ENCODE assay signal across 15 cellular contexts in genomic region chr6:157621401-157621800, GRCh38.
DNase-seq lines count a peak whose midpoint lies in the region; ATAC-seq lines count a peak whose summit lies in the region.
"Had no signal": no experiment of that assay in that cellular context is flagged by ENCODE, and none has a peak within 500 bp of the region (broad histone marks: within the 10 kb centered on the region; RNA-seq: fewer than 3 reads in every experiment).

No MANE protein-coding gene starts in this region.

- ATAC-seq in Right ventricle myocardium inferior (no peak), sciatic nerve (peak; percentile 86), HG03457 (IDR thresholded peaks at IDR 0.05; ENCODE audit: unreplicated experiment) (no peak)
- ATAC-seq in activated naive CD4-positive, alpha-beta T cell treated with anti-CD3 and anti-CD28 coated beads, Interleukin-2, amount 50 U/mL, for 72 hours: no peak

- intact Hi-C loops in cardiac septum (cut with DNase I): no loop called here
- intact Hi-C loops in Right ventricle myocardium inferior (cut with DNase I): no loop called here
- intact Hi-C loops in sciatic nerve (cut with DNase I): no loop called here

- DNase-seq in cardiac septum (ENCODE audit: low spot score) (peak; percentile 65), Right ventricle myocardium inferior (ENCODE audit: missing footprints) (no peak), astrocyte of the hippocampus (ENCODE audit: low read depth, low spot score) (peak; percentile 58), sciatic nerve (ENCODE audit: low spot score) (peak; percentile 60), ACHN (no peak), NCI-H2029 (lab: John Stamatoyannopoulos, UW) (no peak)
- no peak for DNase-seq in activated naive CD4-positive, alpha-beta T cell treated with anti-CD3 and anti-CD28 coated beads, Interleukin-2, amount 50 U/mL, for 72 hours (ENCODE audit: low spot score in 2 of 2)
- DNase-seq: BE2C; CD4-positive, alpha-beta memory T cell; DMS153; DMS79 treated with DMSO at 0.1 percent for 48 hours; GDM1; GOT3; H9 had no signal

- H3K9me3 Mint-ChIP-seq in activated naive CD4-positive, alpha-beta T cell treated with anti-CD3 and anti-CD28 coated beads, Interleukin-2, amount 50 U/mL, for 72 hours: peaks cover 3 to 5% of the 10 kb centered on the region in 2 donors

- H3K36me3 Mint-ChIP-seq in activated naive CD4-positive, alpha-beta T cell treated with anti-CD3 and anti-CD28 coated beads, Interleukin-2, amount 50 U/mL, for 72 hours: peaks cover 5 to 13% of the 10 kb centered on the region in 2 donors

- in situ Hi-C loops in ACHN (cut with HindIII; ENCODE audit: low pct_ligation_motif_present, low pct_unique_long_range_greater_than_20kb, low sequenced_read_pairs): no loop called here

- no peak overlapping the region for H3K27ac Mint-ChIP-seq in activated naive CD4-positive, alpha-beta T cell treated with anti-CD3 and anti-CD28 coated beads, Interleukin-2, amount 50 U/mL, for 72 hours
- H3K27ac Mint-ChIP-seq: CD4-positive, alpha-beta memory T cell had no signal

Comparison
In these comparisons a context has a peak if more than half of its experiments do, and no peak if none do; other contexts are left out.
1. DNase-seq: peak in cardiac septum (single experiment), astrocyte of the hippocampus (single experiment) and sciatic nerve (single experiment); none in Right ventricle myocardium inferior (single experiment), ACHN (single experiment), NCI-H2029 (single experiment) and activated naive CD4-positive, alpha-beta T cell treated with anti-CD3 and anti-CD28 coated beads, Interleukin-2, amount 50 U/mL, for 72 hours (0 of 2).